26 cellular contexts compared by ENCODE assay signal in the genomic region with DNA sequence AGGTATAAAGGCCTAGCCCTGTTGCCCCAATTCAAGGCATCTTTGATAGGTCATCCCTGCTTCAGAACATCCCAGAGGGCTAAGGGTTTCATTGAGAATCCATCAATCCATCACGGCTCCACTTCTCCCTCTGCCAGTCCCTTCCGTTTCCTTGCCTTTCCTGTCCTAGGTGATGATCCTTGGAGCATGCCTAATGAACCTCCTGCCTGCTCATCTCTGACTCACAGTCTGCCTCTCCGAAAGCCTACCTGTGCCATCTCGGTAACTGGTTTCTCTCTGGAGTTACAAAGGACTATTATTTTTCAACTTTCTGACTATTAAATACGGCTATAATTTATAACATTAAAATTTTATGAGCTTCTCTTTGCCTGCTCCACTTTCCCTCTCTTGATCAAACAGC. TPM values are rescaled to one million over a fixed set of nuclear protein-coding genes. Genes with fewer than 3 reads are reported as not detected.
A peak's percentile ranks its signal among the peaks of the same experiment; 100 is the strongest.
DNase-seq lines count a peak whose midpoint lies in the region; ATAC-seq, FAIRE-seq and TF ChIP-seq lines count a peak whose summit lies in the region.
"Had no signal": no experiment of that assay in that cellular context is flagged by ENCODE, and none has a peak within 500 bp of the region (broad histone marks: within the 10 kb centered on the region; RNA-seq: fewer than 3 reads in every experiment).

No MANE protein-coding gene starts in this region.

- CTCF ChIA-PET in PC-3 (lab: Charles Lee) (no interaction called here), H1 (lab: Charles Lee; ENCODE audit: partially characterized antibody) (interaction anchor here (1.5 to 1.8 kb wide), 2 partner anchors 47 to 239 kb away, joined by 3 to 6 read pairs; no protein-coding TSS in a partner anchor)

- H3K4me1 ChIP-seq in PC-3 (ENCODE audit: insufficient read depth, low read length) (peaks cover 7% of the 10 kb centered on the region), H1 (replicated peaks in 1 of 4; ENCODE audit: control insufficient read depth in 3 of 4, insufficient read depth in 4 of 4, low read length in 3 of 4) (no peaks in the 10 kb centered on the region), vagina (no peaks in the 10 kb centered on the region)
- H3K4me1 ChIP-seq: A549 had no signal

- no peak overlapping the region for H3K14ac ChIP-seq in H1 (ENCODE audit: insufficient read length)

- H2BK5ac ChIP-seq in H1 (ENCODE audit: low read depth, low read length): no peak overlapping the region

- no peak overlapping the region for H2BK12ac ChIP-seq in H1 (ENCODE audit: low read depth, low read length)

- no peak overlapping the region for H4K91ac ChIP-seq in H1 (replicated peaks; ENCODE audit: insufficient read length, low read length)

- H3K79me1 ChIP-seq in H1 (ENCODE audit: low read depth, low read length): no peaks in the 10 kb centered on the region

- DNase-seq in PC-3: peak; percentile 75
- DNase-seq in H1 (ENCODE audit: low read depth in 1 of 2, low spot score in 2 of 2): no peak
- DNase-seq in kidney epithelial cell (ENCODE audit: low read depth): peak; percentile 10
- no peak for DNase-seq in vagina (ENCODE audit: extremely low spot score in 2 of 2)
- no peak for DNase-seq in occipital lobe (lab: John Stamatoyannopoulos, UW)
- no peak for DNase-seq in DMS153 (lab: John Stamatoyannopoulos, UW)
- DNase-seq in activated CD8-positive, alpha-beta memory T cell treated with anti-CD3 and anti-CD28 coated beads, Interleukin-2, amount 50 U/mL, for 48 hours: no peak
- DNase-seq: AML-193; CD4-positive, alpha-beta T cell; DMS53; GOT3; HCEC 1CT; Karpas-422; NCI-H1092 treated with DMSO at 0.1 percent for 48 hours; NCI-H1436; NCI-H187; NCI-H2081 treated with DMSO at 0.1 percent for 48 hours; NCI-H2171; NCI-H226; NCI-H510A; NCI-H748 treated with DMSO at 0.1 percent for 48 hours; SHP77 had no signal

- TF ChIP-seq RAD21 in H1 (IDR thresholded peaks at IDR 0.05 in 1 of 2, conservative IDR thresholded peaks at IDR 0.05 in 1 of 2; ENCODE audit: low read depth in 2 of 2, low read length in 2 of 2): no peak

- H3K27ac ChIP-seq in PC-3 (ENCODE audit: low read length) (no peak overlapping the region), H1 (ENCODE audit: low read depth, low read length) (no peak overlapping the region), vagina (no peak overlapping the region)
- H3K27ac ChIP-seq: A549; BLaER1 treated with 17β-estradiol and CSF1 and Interleukin-3, amounts not matched to agents 10 nM and 100 nM had no signal

- H2BK15ac ChIP-seq in H1 (ENCODE audit: low read length): no peak overlapping the region

- no peaks in the 10 kb centered on the region for H3K36me3 ChIP-seq in PC-3 (ENCODE audit: low read depth, low read length)
- no peaks in the 10 kb centered on the region for H3K36me3 ChIP-seq in H1 (ENCODE audit: control insufficient read depth in 2 of 4, insufficient read depth in 4 of 4, low read length in 3 of 4)
- H3K36me3 ChIP-seq in kidney epithelial cell (ENCODE audit: control insufficient read depth, insufficient read depth, low read length): no peaks in the 10 kb centered on the region
- H3K36me3 ChIP-seq in vagina: no peaks in the 10 kb centered on the region
- H3K36me3 ChIP-seq: BLaER1 treated with 17β-estradiol and CSF1 and Interleukin-3, amounts not matched to agents 10 nM and 100 nM had no signal

- TF ChIP-seq EP300 in H1 (IDR thresholded peaks at IDR 0.05; ENCODE audit: borderline replicate concordance in 1 of 2, low read depth in 2 of 2, low read length in 2 of 2): no peak

- no peak overlapping the region for H2BK20ac ChIP-seq in H1 (ENCODE audit: low read length)

- H3K27me3 ChIP-seq in PC-3 (ENCODE audit: low read length): no peaks in the 10 kb centered on the region
- H3K27me3 ChIP-seq in H1 (replicated peaks in 1 of 4; ENCODE audit: control insufficient read depth in 3 of 4, extremely low read depth in 1 of 4, insufficient read depth in 3 of 4, low read length in 3 of 4): no peaks in the 10 kb centered on the region
- no peaks in the 10 kb centered on the region for H3K27me3 ChIP-seq in kidney epithelial cell (ENCODE audit: control insufficient read depth, insufficient read depth, low read length)
- H3K27me3 ChIP-seq in vagina: no peaks in the 10 kb centered on the region
- H3K27me3 ChIP-seq: BLaER1 treated with 17β-estradiol and CSF1 and Interleukin-3, amounts not matched to agents 10 nM and 100 nM had no signal

- no peak overlapping the region for H2BK120ac ChIP-seq in H1 (replicated peaks; ENCODE audit: low read depth, low read length)

- H2AFZ ChIP-seq in PC-3 (ENCODE audit: low read length): peak overlapping the region; percentile 73
- peak overlapping the region; percentile 70 for H2AFZ ChIP-seq in H1 (ENCODE audit: low read length)

- no peak overlapping the region for H2AK5ac ChIP-seq in H1 (ENCODE audit: low read depth, low read length)

- H4K20me1 ChIP-seq in PC-3 (ENCODE audit: low read length): no peaks in the 10 kb centered on the region
- no peaks in the 10 kb centered on the region for H4K20me1 ChIP-seq in H1 (replicated peaks in 1 of 2; ENCODE audit: control insufficient read depth in 1 of 2, insufficient read depth in 2 of 2, low read length in 2 of 2)
- H4K20me1 ChIP-seq: BLaER1 treated with 17β-estradiol and CSF1 and Interleukin-3, amounts not matched to agents 10 nM and 100 nM had no signal

- H3K9ac ChIP-seq in PC-3 (ENCODE audit: low read length) (no peak overlapping the region), H1 (replicated peaks in 1 of 4; ENCODE audit: extremely low read depth in 1 of 4, low read depth in 3 of 4, low read length in 3 of 4) (no peak overlapping the region)
- H3K9ac ChIP-seq: BLaER1 treated with 17β-estradiol and CSF1 and Interleukin-3, amounts not matched to agents 10 nM and 100 nM had no signal

- no peak overlapping the region for H3K56ac ChIP-seq in H1 (replicated peaks; ENCODE audit: insufficient read length, low read depth, low read length)

- peak overlapping the region; percentile 35 for H3K4me3 ChIP-seq in PC-3 (ENCODE audit: low read length)
- no peak overlapping the region for H3K4me3 ChIP-seq in H1 (ENCODE audit: extremely low read depth in 1 of 4, insufficient read depth in 2 of 4, low read depth in 3 of 4, low read length in 4 of 4)
- H3K4me3 ChIP-seq in kidney epithelial cell (ENCODE audit: low read depth, low read length): no peak overlapping the region
- H3K4me3 ChIP-seq in vagina: no peak overlapping the region
- H3K4me3 ChIP-seq: A549; BLaER1 treated with 17β-estradiol and CSF1 and Interleukin-3, amounts not matched to agents 10 nM and 100 nM had no signal

- 87% methylated on average over 5 of the region's 5 CpGs; no CpG with 5 or more reads in 1 of the 2 experiments for WGBS in H1 (ENCODE audit: extremely low coverage in 1 of 2, insufficient coverage in 1 of 2, insufficient read length in 1 of 2, insufficient replicate concordance in 2 of 2, low coverage in 1 of 2, low lambda C conversion rate in 2 of 2, missing lambda C conversion rate in 1 of 2), 2 experiments

- no TSS peak for BruUV-seq in PC-3 (replicated peaks; lab: Mats Ljungman, UMichigan)

- FAIRE-seq in H1 (lab: Jason Lieb, UNC): no peak
- FAIRE-seq: A549, D721Med had no signal

- H3K18ac ChIP-seq in H1 (ENCODE audit: extremely low read depth, low read length): no peak overlapping the region

- H3K4me2 ChIP-seq in PC-3 (ENCODE audit: low read length): peak overlapping the region; percentile 76
- no peak overlapping the region for H3K4me2 ChIP-seq in H1 (ENCODE audit: insufficient read depth in 1 of 2, low read depth in 2 of 2, low read length in 2 of 2)
- H3K4me2 ChIP-seq: A549 had no signal

- H3K23ac ChIP-seq in H1 (ENCODE audit: insufficient read length): no peak overlapping the region

- no peak overlapping the region for H3K4ac ChIP-seq in H1 (replicated peaks; ENCODE audit: insufficient read length, low read depth, low read length)

- H3K23me2 ChIP-seq in H1 (ENCODE audit: low read depth, low read length): no peaks in the 10 kb centered on the region

- H4K5ac ChIP-seq in H1 (ENCODE audit: insufficient read length, low read depth, low read length): no peak overlapping the region

- intact Hi-C loops in PC-3 (cut with micrococcal nuclease): no loop called here
- intact Hi-C loops in vagina (cut with DNase I): no loop called here

- POLR2A ChIA-PET in PC-3 (lab: Charles Lee; ENCODE audit: unreplicated experiment): no interaction called here
- POLR2A ChIA-PET in H1 (lab: Charles Lee; ENCODE audit: partially characterized antibody): no interaction called here

- H3K9me3 ChIP-seq in PC-3 (ENCODE audit: low read length) (no peaks in the 10 kb centered on the region), H1 (ENCODE audit: insufficient read depth in 2 of 2, low read depth in 1 of 2, low read length in 1 of 2) (peaks cover 0 to 2% of the 10 kb centered on the region in 2 experiments; a peak in 1 of 4 replicates), vagina (no peaks in the 10 kb centered on the region)
- H3K9me3 ChIP-seq: A549 had no signal

- H3K79me2 ChIP-seq in PC-3 (ENCODE audit: low read length) (no peaks in the 10 kb centered on the region), H1 (ENCODE audit: control insufficient read depth in 1 of 2, insufficient read depth in 2 of 2, low read length in 2 of 2) (no peaks in the 10 kb centered on the region)

- TF ChIP-seq CTCF in PC-3 (conservative IDR thresholded peaks at IDR 0.05; ENCODE audit: low read depth, low read length): no peak
- TF ChIP-seq CTCF in H1 (IDR thresholded peaks at IDR 0.05; ENCODE audit: control extremely low read depth in 1 of 3, insufficient read depth in 1 of 3, low read depth in 1 of 3, low read length in 3 of 3): no peak
- no peak for TF ChIP-seq CTCF in kidney epithelial cell (IDR thresholded peaks at IDR 0.05; ENCODE audit: insufficient read depth, low read length, poor library complexity, severe bottlenecking)
- no peak for TF ChIP-seq CTCF in vagina (IDR thresholded peaks at IDR 0.05)

- H4K8ac ChIP-seq in H1 (ENCODE audit: extremely low read depth, insufficient read depth, low read length): no peak overlapping the region

- ATAC-seq in PC-3: peak; percentile 93
- ATAC-seq: A549 had no signal

- no peaks in the 10 kb centered on the region for H3F3A ChIP-seq in PC-3 (ENCODE audit: low read length, unreplicated experiment)

- no peaks in the 10 kb centered on the region; the same call in 1 of the 2 replicates for H3K9me2 ChIP-seq in PC-3 (replicated peaks; ENCODE audit: low read length)

- TF ChIP-seq POLR2A in H1 (IDR thresholded peaks at IDR 0.05; ENCODE audit: control extremely low read depth in 1 of 2, low read depth in 2 of 2, low read length in 2 of 2): no peak
- TF ChIP-seq POLR2A in vagina (IDR thresholded peaks at IDR 0.05): no peak

RNA-seq across cellular contexts. Expression of a gene that starts 36.7 kb away (rescaled TPM):
- total RNA-seq in PC-3 (2014; rRNA removed) (2.8 and 4.0 TPM in 2 replicates), kidney epithelial cell (3.6 and 3.8 TPM in 2 replicates), vagina (2.7 TPM), occipital lobe (22.3 TPM)
- total RNA-seq in H1 (2021; fragmentation: NEBNext Ultra II Directional; extraction: Animal tissue kit (Norgen Biotek cat#: 25700)): 5.6 and 7.2 TPM in 2 replicates
- polyA plus RNA-seq in H1 (2011; rRNA removed): 1.5 and 1.7 TPM in 2 replicates
- 2.5 TPM for polyA plus RNA-seq in H1 (2011; cell fraction: cytosol; rRNA removed)
- 3.5 TPM for polyA plus RNA-seq in H1 (2011; cell fraction: nucleus; rRNA removed)
- polyA plus RNA-seq in H1 (2012, experiment 1 of 2): 2.9 to 4.0 TPM (median 3.6 TPM) in 4 replicates
- 0.13 TPM for polyA plus RNA-seq in H1 (2012, experiment 2 of 2)
- polyA plus RNA-seq in H1 (2013, experiment 1 of 2): 3.1 TPM
- polyA plus RNA-seq in H1 (2013, experiment 2 of 2): 2.9 TPM
- 6.0 and 7.0 TPM in 2 replicates for polyA minus RNA-seq in H1 (2011; rRNA and poly(A)+ RNA removed)
- polyA minus RNA-seq in H1 (2011; cell fraction: cytosol; rRNA and poly(A)+ RNA removed): 7.1 TPM
- 12.2 TPM for polyA minus RNA-seq in H1 (2011; cell fraction: nucleus; rRNA and poly(A)+ RNA removed)
- total RNA-seq: HT-29 had no signal

RNA-seq across cellular contexts. Expression of a gene that starts 45.3 kb away (rescaled TPM):
- total RNA-seq in PC-3 (2014; rRNA removed) (10.5 and 14.3 TPM in 2 replicates), kidney epithelial cell (7.6 and 17.2 TPM in 2 replicates), vagina (9.1 TPM), occipital lobe (31.2 TPM)
- total RNA-seq in H1 (2021; fragmentation: NEBNext Ultra II Directional; extraction: Animal tissue kit (Norgen Biotek cat#: 25700)): 10.4 and 11.9 TPM in 2 replicates
- 3.2 and 4.7 TPM in 2 replicates for polyA plus RNA-seq in H1 (2011; rRNA removed)
- 7.4 TPM for polyA plus RNA-seq in H1 (2011; cell fraction: cytosol; rRNA removed)
- polyA plus RNA-seq in H1 (2011; cell fraction: nucleus; rRNA removed): 3.7 TPM
- 8.8 to 12.9 TPM (median 11.2 TPM) in 4 replicates for polyA plus RNA-seq in H1 (2012, experiment 1 of 2)
- polyA plus RNA-seq in H1 (2012, experiment 2 of 2): 1.8 TPM
- 14.7 TPM for polyA plus RNA-seq in H1 (2013, experiment 1 of 2)
- 14.1 TPM for polyA plus RNA-seq in H1 (2013, experiment 2 of 2)
- 4.7 and 5.0 TPM in 2 replicates for polyA minus RNA-seq in H1 (2011; rRNA and poly(A)+ RNA removed)
- 5.2 TPM for polyA minus RNA-seq in H1 (2011; cell fraction: cytosol; rRNA and poly(A)+ RNA removed)
- 8.6 TPM for polyA minus RNA-seq in H1 (2011; cell fraction: nucleus; rRNA and poly(A)+ RNA removed)

Comparison
In these comparisons a context has a peak if more than half of its experiments do, and no peak if none do; other contexts are left out.
1. DNase-seq: peak in PC-3 (single experiment) and kidney epithelial cell (single experiment); none in H1 (0 of 2), vagina (0 of 2), occipital lobe (single experiment), DMS153 (single experiment) and activated CD8-positive, alpha-beta memory T cell treated with anti-CD3 and anti-CD28 coated beads, Interleukin-2, amount 50 U/mL, for 48 hours (single experiment).